ENCODE assay signal across 26 cellular contexts in genomic region chr18:23356416-23356815, GRCh38.
DNase-seq lines count a peak whose midpoint lies in the region; ATAC-seq and TF ChIP-seq lines count a peak whose summit lies in the region.
"Had no signal": no experiment of that assay in that cellular context is flagged by ENCODE, and none has a peak within 500 bp of the region (broad histone marks: within the 10 kb centered on the region; RNA-seq: fewer than 3 reads in every experiment).

No MANE protein-coding gene starts in this region.

- no peaks in the 10 kb centered on the region for H3K79me2 ChIP-seq in mesendoderm (ENCODE audit: control insufficient read depth, insufficient read depth, low read length)
- H3K79me2 ChIP-seq in Karpas-422 (ENCODE audit: low read length) = no peaks in the 10 kb centered on the region

- intact Hi-C loops in esophagus muscularis mucosa (cut with DNase I) (loop anchor here (10.0 kb wide), 1 partner anchor 122 kb away; no protein-coding TSS in a partner anchor), thyroid gland (cut with DNase I) (no loop called here)

- H3K4me1 ChIP-seq in esophagus muscularis mucosa = peaks cover 23 to 37% (median 33%) of the 10 kb centered on the region in 4 donors
- peaks cover 3% of the 10 kb centered on the region for H3K4me1 ChIP-seq in mesendoderm (ENCODE audit: control insufficient read depth, low read depth, low read length)
- peaks cover 19 to 37% of the 10 kb centered on the region in 2 donors for H3K4me1 ChIP-seq in thyroid gland
- H3K4me1 ChIP-seq in Karpas-422 (ENCODE audit: low read length) = peaks cover 45% of the 10 kb centered on the region

- no peaks in the 10 kb centered on the region for H3K9me2 ChIP-seq in Karpas-422 (replicated peaks; ENCODE audit: insufficient read depth, low read length)

- no peak overlapping the region for H4K5ac ChIP-seq in mesendoderm (ENCODE audit: low read length)

- no peak overlapping the region for H3K18ac ChIP-seq in mesendoderm (ENCODE audit: low read length)

- peaks cover 7% of the 10 kb centered on the region; the same call in 1 of the 2 replicates for H4K20me1 ChIP-seq in Karpas-422 (ENCODE audit: insufficient read depth, low read depth, low read length)

- H2BK5ac ChIP-seq in mesendoderm (ENCODE audit: low read length) = no peak overlapping the region

- H3K36me3 ChIP-seq in esophagus muscularis mucosa (peaks cover 0 to 10% (median 0%) of the 10 kb centered on the region in 4 donors), mesendoderm (ENCODE audit: control insufficient read depth, insufficient read depth, low read length) (no peaks in the 10 kb centered on the region), thyroid gland (no peaks in the 10 kb centered on the region), Karpas-422 (ENCODE audit: insufficient read depth, low read length) (peaks cover 6% of the 10 kb centered on the region)

- no peak overlapping the region for H2BK120ac ChIP-seq in mesendoderm (ENCODE audit: low read depth, low read length)

- no peak overlapping the region for H3K4me3 Mint-ChIP-seq in WTC11
- H3K4me3 Mint-ChIP-seq: activated CD4-positive, alpha-beta T cell treated with anti-CD3 and anti-CD28 coated beads, Interleukin-2, amount 10 ng/mL, durations not matched to agents 24 days and 14 days; CD8-positive, alpha-beta T cell; IgD-negative memory B cell had no signal

- DNase-seq in WTC11 (ENCODE audit: low spot score) = no peak
- DNase-seq in esophagus muscularis mucosa (ENCODE audit: extremely low spot score) = no peak
- DNase-seq in mesendoderm = no peak
- DNase-seq in thyroid gland = no peak
- DNase-seq in Karpas-422 = no peak
- DNase-seq in DMS 273 (lab: John Stamatoyannopoulos, UW; ENCODE audit: unreplicated experiment) = no peak
- DNase-seq in stimulated activated naive CD4-positive, alpha-beta T cell treated with Interleukin-2 at 50 U/mL for 16 hours (lab: John Stamatoyannopoulos, UW) = no peak
- DNase-seq: activated CD4-positive, alpha-beta T cell treated with anti-CD3 and anti-CD28 coated beads, Interleukin-2, amount 10 ng/mL, durations not matched to agents 24 days and 14 days; activated CD8-positive, alpha-beta memory T cell treated with anti-CD3 and anti-CD28 coated beads, Interleukin-2, amount 50 U/mL, for 4 hours; activated effector memory CD4-positive, alpha-beta T cell treated with anti-CD3 and anti-CD28 coated beads, Interleukin-2, amount 50 U/mL, for 16 hours; CD8-positive, alpha-beta T cell; DMS79 treated with DMSO at 0.1 percent for 48 hours; effector memory CD4-positive, alpha-beta T cell; hippocampal formation; MM.1S; mucosa of descending colon; NCI-H2227 treated with DMSO at 0.1 percent for 48 hours; NCI-H774; nucleus accumbens; SHP77 treated with DMSO at 0.1 percent for 48 hours; stimulated activated CD4-positive, alpha-beta T cell treated with anti-CD3 and anti-CD28 coated beads, Interleukin-1b, Interleukin-23, amount 100 ng/mL, for 48 hours; T-helper 1 cell had no signal

- ATAC-seq in WTC11 = no peak
- no peak for ATAC-seq in HG03354 (IDR thresholded peaks at IDR 0.05; ENCODE audit: poor library complexity, severe bottlenecking, unreplicated experiment)
- ATAC-seq: CD8-positive, alpha-beta T cell; HCT116; mucosa of descending colon had no signal

- H2BK15ac ChIP-seq in mesendoderm (replicated peaks; ENCODE audit: low read depth) = no peak overlapping the region

- no peak overlapping the region for H3K9ac ChIP-seq in mesendoderm (ENCODE audit: low read length)
- no peak overlapping the region for H3K9ac ChIP-seq in Karpas-422 (ENCODE audit: low read length)

- no peak overlapping the region for H4K8ac ChIP-seq in mesendoderm (ENCODE audit: low read depth, low read length)

- TF ChIP-seq POLR2A in esophagus muscularis mucosa (IDR thresholded peaks at IDR 0.05; ENCODE audit: low read depth) = no peak
- no peak for TF ChIP-seq POLR2A in thyroid gland (IDR thresholded peaks at IDR 0.05)

- H3K9me3 ChIP-seq in esophagus muscularis mucosa (no peaks in the 10 kb centered on the region), thyroid gland (no peaks in the 10 kb centered on the region), Karpas-422 (ENCODE audit: low read length) (no peaks in the 10 kb centered on the region)
- H3K9me3 ChIP-seq: mucosa of descending colon had no signal

- H3K4ac ChIP-seq in mesendoderm (ENCODE audit: low read depth, low read length) = no peak overlapping the region

- H3K27ac Mint-ChIP-seq in WTC11 = peak overlapping the region; percentile 61
- H3K27ac Mint-ChIP-seq: activated CD4-positive, alpha-beta T cell treated with anti-CD3 and anti-CD28 coated beads, Interleukin-2, amount 10 ng/mL, durations not matched to agents 24 days and 14 days; CD8-positive, alpha-beta T cell; IgD-negative memory B cell had no signal

- H3K27me3 Mint-ChIP-seq in WTC11 (ENCODE audit: low read depth) = no peaks in the 10 kb centered on the region
- H3K27me3 Mint-ChIP-seq: activated CD4-positive, alpha-beta T cell treated with anti-CD3 and anti-CD28 coated beads, Interleukin-2, amount 10 ng/mL, durations not matched to agents 24 days and 14 days had no signal

- TF ChIP-seq CTCF in WTC11 (IDR thresholded peaks at IDR 0.05) (no peak), esophagus muscularis mucosa (IDR thresholded peaks at IDR 0.05) (no peak), thyroid gland (IDR thresholded peaks at IDR 0.05) (no peak)

- no peak overlapping the region for H3K4me2 ChIP-seq in mesendoderm (ENCODE audit: low read length)
- no peak overlapping the region for H3K4me2 ChIP-seq in Karpas-422 (ENCODE audit: low read depth, low read length, poor library complexity, severe bottlenecking)

- H3K9me3 Mint-ChIP-seq in WTC11 = peaks cover 8% of the 10 kb centered on the region
- H3K9me3 Mint-ChIP-seq: CD8-positive, alpha-beta T cell; IgD-negative memory B cell had no signal

- no peaks in the 10 kb centered on the region for H3K79me1 ChIP-seq in mesendoderm (ENCODE audit: low read length)

- H3K27ac ChIP-seq in esophagus muscularis mucosa (replicated peaks in 1 of 4) (peak overlapping the region; percentile 36 to 71 (median 62)), mesendoderm (ENCODE audit: low read depth, low read length) (no peak overlapping the region), thyroid gland (peak overlapping the region in 2 of 3 donors; percentile 26 to 48), Karpas-422 (ENCODE audit: low read length) (no peak overlapping the region)
- H3K27ac ChIP-seq: HL-60 had no signal

- no peak overlapping the region for H3K23ac ChIP-seq in mesendoderm (ENCODE audit: low read length)

- TF ChIP-seq EP300 in esophagus muscularis mucosa (IDR thresholded peaks at IDR 0.05) = no peak

- H2AK5ac ChIP-seq in mesendoderm (ENCODE audit: low read length) = no peak overlapping the region

- WGBS in esophagus muscularis mucosa = 89% methylated on average over 4 of the region's 4 CpGs
- WGBS in mesendoderm (ENCODE audit: extremely low coverage, insufficient coverage, low lambda C conversion rate) = no CpG with 5 or more reads among the region's 4 CpGs
- WGBS in thyroid gland, 2 donors = 91 to 93% methylated on average over 4 of the region's 4 CpGs

- peaks cover 24% of the 10 kb centered on the region for H3K36me3 Mint-ChIP-seq in WTC11

- POLR2A ChIA-PET in WTC11 (lab: Charles Lee) = no interaction called here

- H3K27me3 ChIP-seq in esophagus muscularis mucosa (no peaks in the 10 kb centered on the region), mesendoderm (ENCODE audit: insufficient read depth, low read length, poor library complexity) (no peaks in the 10 kb centered on the region), thyroid gland (no peaks in the 10 kb centered on the region), Karpas-422 (ENCODE audit: low read length) (no peaks in the 10 kb centered on the region)

- CTCF ChIA-PET in WTC11 (lab: Charles Lee) = no interaction called here

- H3K56ac ChIP-seq in mesendoderm (ENCODE audit: low read length) = peak overlapping the region; percentile 68

- H3K4me3 ChIP-seq in esophagus muscularis mucosa (no peak overlapping the region), mesendoderm (ENCODE audit: low read length) (no peak overlapping the region), thyroid gland (replicated peaks in 1 of 3) (no peak overlapping the region), Karpas-422 (ENCODE audit: low read length) (no peak overlapping the region)
- H3K4me3 ChIP-seq: mucosa of descending colon had no signal

- peaks cover 21% of the 10 kb centered on the region for H3K4me1 Mint-ChIP-seq in WTC11

- no peak overlapping the region for H2AFZ ChIP-seq in Karpas-422 (ENCODE audit: low read length)

TF ChIP-seq in WTC11, 78 proteins besides CTCF, POLR2A, EP300 and RAD21:
- TF ChIP-seq E2F4 (CRISPR knock-in tag; IDR thresholded peaks at IDR 0.05; ENCODE audit: borderline replicate concordance, low read depth) = no peak
- no peak for TF ChIP-seq ATF1 (CRISPR knock-in tag; IDR thresholded peaks at IDR 0.05)
- no peak for TF ChIP-seq IRF2 (CRISPR knock-in tag; IDR thresholded peaks at IDR 0.05; ENCODE audit: borderline replicate concordance, low read depth)
- TF ChIP-seq USF1 (CRISPR knock-in tag; IDR thresholded peaks at IDR 0.05) = no peak
- TF ChIP-seq ZNF423 (CRISPR knock-in tag; IDR thresholded peaks at IDR 0.05) = no peak

Comparison
In these comparisons a context has a peak if more than half of its experiments do, and no peak if none do; other contexts are left out.
1. H3K27ac ChIP-seq: peak in esophagus muscularis mucosa (4 of 4) and thyroid gland (2 of 3); none in mesendoderm (single experiment) and Karpas-422 (single experiment).